In the genomic region with DNA sequence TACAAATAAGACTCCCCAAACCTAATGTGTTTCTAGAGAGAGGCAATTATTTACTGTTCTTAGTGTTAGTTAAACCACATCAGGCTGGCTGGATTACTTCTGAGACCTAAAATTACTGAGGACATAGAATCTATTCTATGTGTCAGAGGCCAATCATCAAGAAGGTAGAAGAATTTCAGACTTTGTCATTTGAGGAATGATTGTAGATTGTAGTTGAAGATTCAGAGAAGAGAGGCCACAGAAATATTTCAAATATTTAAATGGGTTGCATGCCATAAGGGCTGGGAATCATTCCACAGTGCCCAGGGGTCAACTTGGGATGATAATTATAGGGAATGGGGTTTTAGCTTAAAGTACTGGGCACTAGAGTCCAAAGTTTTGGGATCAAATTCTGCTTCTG, we compare ENCODE assay signal across 22 cellular contexts.
"Had no signal": no experiment of that assay in that cellular context is flagged by ENCODE, and none has a peak within 500 bp of the region (broad histone marks: within the 10 kb centered on the region; RNA-seq: fewer than 3 reads in every experiment).

No MANE protein-coding gene starts in this region.

- DNase-seq: cortex of kidney; dorsolateral prefrontal cortex; effector CD8-positive, alpha-beta T cell; heart right ventricle; hypothalamus; kidney glomerular epithelial cell; mammary epithelial cell; mucosa of descending colon; nucleus accumbens; ovary; right cardiac atrium; stimulated activated CD4-positive, alpha-beta T cell treated with anti-CD3 and anti-CD28 coated beads, Interleukin-4, amount 100 ng/mL, for 1 hour; stimulated activated CD8-positive, alpha-beta memory T cell treated with anti-CD3 and anti-CD28 coated beads, Interleukin-4, amount 100 ng/mL, for 48 hours; stimulated activated naive CD8-positive, alpha-beta T cell treated with anti-CD3 and anti-CD28 coated beads, Interleukin-15, Interleukin-2, amounts not matched to agents 100 U/mL and 50 U/mL, for 24 hours; tibial artery; upper lobe of left lung; uterus had no signal

- H3K4me3 ChIP-seq: dorsolateral prefrontal cortex, heart right ventricle, mucosa of descending colon, neural progenitor cell, ovary, tibial artery, upper lobe of left lung, uterus had no signal

- H3K4me1 Mint-ChIP-seq: stimulated activated effector memory CD8-positive, alpha-beta T cell treated with anti-CD3 and anti-CD28 coated beads, Interleukin-12 subunit alpha, Interleukin-12 subunit beta, amount 100 ng/mL, for 72 hours had no signal

- H3K4me3 Mint-ChIP-seq: natural killer cell treated with Interleukin-12 subunit alpha and Interleukin-12 subunit beta and Interleukin-15 and Interleukin-18, amount 100 ng/mL, for 72 hours; neural progenitor cell; stimulated activated effector memory CD8-positive, alpha-beta T cell treated with anti-CD3 and anti-CD28 coated beads, Interleukin-12 subunit alpha, Interleukin-12 subunit beta, amount 100 ng/mL, for 72 hours had no signal

- H3K36me3 Mint-ChIP-seq: natural killer cell treated with Interleukin-12 subunit alpha and Interleukin-12 subunit beta and Interleukin-15 and Interleukin-18, amount 100 ng/mL, for 72 hours; neural progenitor cell; stimulated activated effector memory CD8-positive, alpha-beta T cell treated with anti-CD3 and anti-CD28 coated beads, Interleukin-12 subunit alpha, Interleukin-12 subunit beta, amount 100 ng/mL, for 72 hours had no signal

- H3K27ac Mint-ChIP-seq: natural killer cell treated with Interleukin-12 subunit alpha and Interleukin-12 subunit beta and Interleukin-15 and Interleukin-18, amount 100 ng/mL, for 72 hours; neural progenitor cell; stimulated activated effector memory CD8-positive, alpha-beta T cell treated with anti-CD3 and anti-CD28 coated beads, Interleukin-12 subunit alpha, Interleukin-12 subunit beta, amount 100 ng/mL, for 72 hours had no signal

- H3K9me3 Mint-ChIP-seq: natural killer cell treated with Interleukin-12 subunit alpha and Interleukin-12 subunit beta and Interleukin-15 and Interleukin-18, amount 100 ng/mL, for 72 hours; neural progenitor cell had no signal

- H3K4me2 ChIP-seq: neural progenitor cell had no signal

- H3K9me3 ChIP-seq: heart right ventricle, mucosa of descending colon, ovary, tibial artery, upper lobe of left lung, uterus had no signal

- H3K27me3 ChIP-seq: neural progenitor cell, ovary, tibial artery, upper lobe of left lung, uterus had no signal

- H3K4me1 ChIP-seq: heart right ventricle, tibial artery, upper lobe of left lung, uterus had no signal

- ATAC-seq: esophagus mucosa; left lobe of liver; mucosa of descending colon; natural killer cell treated with Interleukin-12 subunit alpha and Interleukin-12 subunit beta and Interleukin-15 and Interleukin-18, amount 100 ng/mL, for 72 hours; right cardiac atrium; stimulated activated effector memory CD8-positive, alpha-beta T cell treated with anti-CD3 and anti-CD28 coated beads, Interleukin-12 subunit alpha, Interleukin-12 subunit beta, amount 100 ng/mL, for 72 hours; stimulated activated naive CD8-positive, alpha-beta T cell treated with anti-CD3 and anti-CD28 coated beads, Interleukin-15, Interleukin-2, amounts not matched to agents 100 U/mL and 50 U/mL, for 24 hours had no signal

- H3K27ac ChIP-seq: dorsolateral prefrontal cortex, heart right ventricle, neural progenitor cell, ovary, tibial artery, upper lobe of left lung, uterus had no signal

- H3K9ac ChIP-seq: neural progenitor cell had no signal

- H3K36me3 ChIP-seq: heart right ventricle, neural progenitor cell, ovary, tibial artery, upper lobe of left lung, uterus had no signal

- H3K27me3 Mint-ChIP-seq: natural killer cell treated with Interleukin-12 subunit alpha and Interleukin-12 subunit beta and Interleukin-15 and Interleukin-18, amount 100 ng/mL, for 72 hours had no signal
